22 cellular contexts compared by ENCODE assay signal in the genomic region with DNA sequence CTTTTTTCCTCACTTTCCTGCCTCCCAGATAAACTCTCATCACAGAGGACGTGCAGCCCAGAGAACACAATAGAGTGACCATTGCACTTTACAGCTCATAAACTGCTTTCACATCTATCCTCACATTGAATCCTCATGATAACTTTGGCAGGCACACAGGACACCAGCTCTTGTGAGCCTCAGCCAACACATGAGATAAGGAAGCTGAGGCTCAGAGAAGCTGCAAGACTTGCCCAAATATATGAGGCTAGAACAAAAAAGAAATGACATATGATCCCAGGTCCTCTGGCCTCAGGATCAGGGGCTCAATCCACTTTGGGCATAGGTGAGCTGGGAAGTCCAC.
DNase-seq lines count a peak whose midpoint lies in the region; ATAC-seq, FAIRE-seq and TF ChIP-seq lines count a peak whose summit lies in the region.
"Had no signal": no experiment of that assay in that cellular context is flagged by ENCODE, and none has a peak within 500 bp of the region (broad histone marks: within the 10 kb centered on the region; RNA-seq: fewer than 3 reads in every experiment).

No MANE protein-coding gene starts in this region.

- TF ChIP-seq POLR2A in Peyer's patch (IDR thresholded peaks at IDR 0.05) (no peak), GM12892 (IDR thresholded peaks at IDR 0.05; ENCODE audit: low read depth, low read length) (no peak)

- H3K4me2 ChIP-seq in PC-3 (ENCODE audit: low read length): peak overlapping the region; percentile 53

- H3K27me3 ChIP-seq in PC-3 (ENCODE audit: low read length): no peaks in the 10 kb centered on the region
- no peaks in the 10 kb centered on the region for H3K27me3 ChIP-seq in foreskin keratinocyte
- H3K27me3 ChIP-seq in Peyer's patch: no peaks in the 10 kb centered on the region

- H3K4me3 ChIP-seq in PC-3 (ENCODE audit: low read length) (no peak overlapping the region), Peyer's patch (no peak overlapping the region)

- H3K27ac ChIP-seq in PC-3 (ENCODE audit: low read length) (peak overlapping the region; percentile 79), foreskin keratinocyte (no peak overlapping the region), Peyer's patch (no peak overlapping the region)

- H3K27ac Mint-ChIP-seq in nephron progenitor cell: peak overlapping the region; percentile 74
- H3K27ac Mint-ChIP-seq: CD4-positive, alpha-beta T cell; mesothelial cell of epicardium had no signal

- no peak for DNase-seq in PC-3
- DNase-seq in foreskin keratinocyte: no peak
- no peak for DNase-seq in nephron progenitor cell
- no peak for DNase-seq in Peyer's patch
- DNase-seq in GM19239 (ENCODE audit: insufficient read length, low spot score): no peak
- no peak for DNase-seq in NOMO-1 treated with DMSO at 0.1 percent for 48 hours (lab: John Stamatoyannopoulos, UW; ENCODE audit: unreplicated experiment)
- DNase-seq in GM12892 (ENCODE audit: insufficient read length): no peak
- DNase-seq: activated gamma-delta T cell; CD4-positive, alpha-beta T cell; DMS79; effector CD4-positive, alpha-beta T cell; H7; Karpas-422; NCI-H1105; NCI-H526; retina; stimulated activated naive CD4-positive, alpha-beta T cell; T-helper 9 cell had no signal

- H3K4me1 Mint-ChIP-seq in nephron progenitor cell: no peaks in the 10 kb centered on the region
- H3K4me1 Mint-ChIP-seq: central memory CD8-positive, alpha-beta T cell; mesothelial cell of epicardium had no signal

- intact Hi-C loops in PC-3 (cut with micrococcal nuclease): loop anchor here (1.0 to 5.0 kb wide), 2 partner anchors 60 to 84 kb away; no protein-coding TSS in a partner anchor

- peak overlapping the region; percentile 33; the same call in 1 of the 2 replicates for H2AFZ ChIP-seq in PC-3 (ENCODE audit: low read length)

- no peak for FAIRE-seq in GM19239 (lab: Jason Lieb, UNC)
- FAIRE-seq in GM12892 (lab: Jason Lieb, UNC): no peak
- FAIRE-seq: keratinocyte had no signal

- CTCF ChIA-PET in PC-3 (lab: Charles Lee): no interaction called here

- no peaks in the 10 kb centered on the region for H3K9me3 Mint-ChIP-seq in nephron progenitor cell
- H3K9me3 Mint-ChIP-seq: CD4-positive, alpha-beta T cell; central memory CD8-positive, alpha-beta T cell; mesothelial cell of epicardium had no signal

- no peaks in the 10 kb centered on the region for H3K36me3 Mint-ChIP-seq in nephron progenitor cell (ENCODE audit: low read depth)
- H3K36me3 Mint-ChIP-seq: mesothelial cell of epicardium had no signal

- H3K36me3 ChIP-seq in PC-3 (ENCODE audit: low read depth, low read length): no peaks in the 10 kb centered on the region
- H3K36me3 ChIP-seq in Peyer's patch: no peaks in the 10 kb centered on the region

- H3K9me3 ChIP-seq in PC-3 (ENCODE audit: low read length) (no peaks in the 10 kb centered on the region), Peyer's patch (no peaks in the 10 kb centered on the region)

- no peaks in the 10 kb centered on the region for H3K79me2 ChIP-seq in PC-3 (ENCODE audit: low read length)

- H3K4me1 ChIP-seq in PC-3 (ENCODE audit: insufficient read depth, low read length) (peaks cover 16% of the 10 kb centered on the region), foreskin keratinocyte (peaks cover 3% of the 10 kb centered on the region), Peyer's patch (no peaks in the 10 kb centered on the region)

- no peak overlapping the region for H3K4me3 Mint-ChIP-seq in nephron progenitor cell
- H3K4me3 Mint-ChIP-seq: CD4-positive, alpha-beta T cell; central memory CD8-positive, alpha-beta T cell; mesothelial cell of epicardium had no signal

- POLR2A ChIA-PET in PC-3 (lab: Charles Lee; ENCODE audit: unreplicated experiment): no interaction called here

- H4K20me1 ChIP-seq in PC-3 (ENCODE audit: low read length): no peaks in the 10 kb centered on the region

- H3K9ac ChIP-seq in PC-3 (ENCODE audit: low read length): peak overlapping the region; percentile 38; the same call in 1 of the 2 replicates

- no peaks in the 10 kb centered on the region for H3F3A ChIP-seq in PC-3 (ENCODE audit: low read length, unreplicated experiment)

- TF ChIP-seq CTCF in PC-3 (conservative IDR thresholded peaks at IDR 0.05; ENCODE audit: low read depth, low read length) (no peak), foreskin keratinocyte (conservative IDR thresholded peaks at IDR 0.05) (no peak), nephron progenitor cell (IDR thresholded peaks at IDR 0.05) (no peak), Peyer's patch (IDR thresholded peaks at IDR 0.05) (no peak)

- BruUV-seq in PC-3 (replicated peaks; lab: Mats Ljungman, UMichigan): no TSS peak

- H3K27me3 Mint-ChIP-seq in nephron progenitor cell (ENCODE audit: low read depth, poor library complexity): peaks cover 11% of the 10 kb centered on the region

- peak; percentile 5 for ATAC-seq in GM19463 (IDR thresholded peaks at IDR 0.05; ENCODE audit: unreplicated experiment)
- no peak for ATAC-seq in PC-3
- ATAC-seq in foreskin keratinocyte: peak; percentile 29

- no peaks in the 10 kb centered on the region for H3K9me2 ChIP-seq in PC-3 (replicated peaks; ENCODE audit: low read length)
